9 cellular contexts compared by ENCODE assay signal in genomic region chr22:23142546-23143105, GRCh38. TPM values are rescaled to one million over a fixed set of nuclear protein-coding genes. Genes with fewer than 3 reads are reported as not detected.
A peak's percentile ranks its signal among the peaks of the same experiment; 100 is the strongest.
DNase-seq lines count a peak whose midpoint lies in the region; ATAC-seq and TF ChIP-seq lines count a peak whose summit lies in the region.
"Had no signal": no experiment of that assay in that cellular context is flagged by ENCODE, and none has a peak within 500 bp of the region (broad histone marks: within the 10 kb centered on the region; RNA-seq: fewer than 3 reads in every experiment).

No MANE protein-coding gene starts in this region.

- peak overlapping the region; percentile 28; the same call in 1 of the 2 replicates for H3K27ac ChIP-seq in ACC112 (ENCODE audit: low read depth, low read length)
- H3K27ac ChIP-seq in mammary epithelial cell (ENCODE audit: insufficient read depth, low read depth, low read length) = peak overlapping the region; percentile 79

- intact Hi-C loops in mammary epithelial cell (cut with micrococcal nuclease) = loop anchor here (5.0 kb wide), 1 partner anchor 70 kb away; the partner anchor contains the start of gene GNAZ

- H3K4me3 Mint-ChIP-seq in IgD-negative memory B cell (peak overlapping the region; percentile 68 to 95 (median 90)), naive B cell (peak overlapping the region; percentile 59 to 91 (median 82))

- H3K36me3 ChIP-seq in ACC112 (ENCODE audit: insufficient read depth, low read length) = no peaks in the 10 kb centered on the region
- no peaks in the 10 kb centered on the region for H3K36me3 ChIP-seq in mammary epithelial cell (ENCODE audit: insufficient read depth, low read length)

- H3K4me1 Mint-ChIP-seq in IgD-negative memory B cell (peaks cover 39 to 46% (median 43%) of the 10 kb centered on the region in 3 donors), naive B cell (peaks cover 35 to 79% (median 56%) of the 10 kb centered on the region in 3 donors)

- H3K9ac ChIP-seq in mammary epithelial cell (ENCODE audit: insufficient read depth, low read length) = no peak overlapping the region

- CTCF ChIA-PET in mammary epithelial cell (lab: Charles Lee; ENCODE audit: low non-redundant PET) = interaction anchor here (0.6 kb wide), 1 partner anchor 300 kb away, joined by 4 read pairs; no protein-coding TSS in a partner anchor

- no peak for TF ChIP-seq CTCF in mammary epithelial cell (conservative IDR thresholded peaks at IDR 0.05 in 1 of 2, IDR thresholded peaks at IDR 0.05 in 1 of 2; ENCODE audit: extremely low read depth in 1 of 2, insufficient read depth in 1 of 2, low read depth in 1 of 2, low read length in 2 of 2)

- H3K36me3 Mint-ChIP-seq in IgD-negative memory B cell = no peaks in the 10 kb centered on the region
- no peaks in the 10 kb centered on the region for H3K36me3 Mint-ChIP-seq in naive B cell

- DNase-seq in mammary epithelial cell = no peak
- DNase-seq in naive B cell = no peak
- no peak for DNase-seq in cerebellar cortex (ENCODE audit: low spot score)
- DNase-seq in KG1 (lab: John Stamatoyannopoulos, UW) = no peak
- no peak for DNase-seq in stimulated activated CD4-positive, alpha-beta T cell treated with anti-CD3 and anti-CD28 coated beads, Interleukin-4, amount 100 ng/mL, for 24 hours

- ATAC-seq in naive B cell (ENCODE audit: low read depth in 2 of 2) = no peak
- no peak for ATAC-seq in HG03442 (IDR thresholded peaks at IDR 0.05; ENCODE audit: unreplicated experiment)

- H3K4me2 ChIP-seq in mammary epithelial cell (ENCODE audit: insufficient read depth, low read depth, low read length) = peak overlapping the region; percentile 69

- peaks cover 30% of the 10 kb centered on the region for H3K4me1 ChIP-seq in ACC112 (ENCODE audit: control insufficient read depth, insufficient read depth, low read length, unreplicated experiment)
- H3K4me1 ChIP-seq in mammary epithelial cell (ENCODE audit: insufficient read depth, low read length) = peaks cover 32% of the 10 kb centered on the region

- no peaks in the 10 kb centered on the region for H4K20me1 ChIP-seq in mammary epithelial cell (ENCODE audit: insufficient read depth, low read length)

- in situ Hi-C loops in mammary epithelial cell (cut with MboI; ENCODE audit: low sequenced_read_pairs in 2 of 2) = loop anchor here in 1 of 2 donors (25.0 kb wide), 1 partner anchor 680 kb away; no protein-coding TSS in a partner anchor

- H3K27ac Mint-ChIP-seq in IgD-negative memory B cell = peak overlapping the region; percentile 97 to 98 (median 98)
- H3K27ac Mint-ChIP-seq in naive B cell = peak overlapping the region; percentile 94 to 99 (median 99)

- dilution Hi-C loops in mammary epithelial cell (cut with HindIII; ENCODE audit: low sequenced_read_pairs) = no loop called here

- H3K9me3 ChIP-seq in mammary epithelial cell (replicated peaks; ENCODE audit: insufficient read depth, low read length) = no peaks in the 10 kb centered on the region

- WGBS in mammary epithelial cell (ENCODE audit: low coverage, missing lambda C conversion rate) = 85% methylated on average over 5 of the region's 9 CpGs

- H2AFZ ChIP-seq in ACC112 (ENCODE audit: low read length, unreplicated experiment) (peak overlapping the region; percentile 62), mammary epithelial cell (ENCODE audit: low read depth, low read length) (peak overlapping the region; percentile 60)

- H3K4me3 ChIP-seq in ACC112 (ENCODE audit: low read depth, low read length) (peak overlapping the region; percentile 56), mammary epithelial cell (replicated peaks in 1 of 3; ENCODE audit: insufficient read depth in 1 of 3, low read depth in 2 of 3, low read length in 3 of 3) (no peak overlapping the region)

- no TSS peak for BruUV-seq in mammary epithelial cell (replicated peaks; lab: Mats Ljungman, UMichigan)

- H3K27me3 ChIP-seq in ACC112 (ENCODE audit: insufficient read depth, low read length) (no peaks in the 10 kb centered on the region), mammary epithelial cell (ENCODE audit: insufficient read depth, low read length) (no peaks in the 10 kb centered on the region)

- H3K9me3 Mint-ChIP-seq in IgD-negative memory B cell (peaks cover 0 to 1% (median 0%) of the 10 kb centered on the region in 3 donors), naive B cell (no peaks in the 10 kb centered on the region)

- H3K79me2 ChIP-seq in ACC112 (ENCODE audit: control insufficient read depth, insufficient read depth, low read length, unreplicated experiment) (no peaks in the 10 kb centered on the region), mammary epithelial cell (ENCODE audit: insufficient read depth, low read length) (peaks cover 4% of the 10 kb centered on the region)

- H3K27me3 Mint-ChIP-seq in IgD-negative memory B cell = no peaks in the 10 kb centered on the region
- peaks cover 0 to 3% (median 0%) of the 10 kb centered on the region in 3 donors for H3K27me3 Mint-ChIP-seq in naive B cell

RNA-seq across cellular contexts. Expression of gene RSPH14, which starts 0.8 kb away (rescaled TPM):
- polyA plus RNA-seq in IgD-negative memory B cell (0.39 TPM), mammary epithelial cell (not detected), naive B cell (ENCODE audit: low read depth in 6 of 6) (under 1 TPM in 2 of 6 donors, not detected in 4; 0.25 to 0.27 TPM)
- total RNA-seq in mammary epithelial cell = under 1 TPM in 1 of 2 donors, not detected in 1; 0.42 TPM
- polyA minus RNA-seq in mammary epithelial cell = not detected
- total RNA-seq: M059J had no signal

RNA-seq across cellular contexts. Expression of gene RAB36, which starts 2.7 kb away (rescaled TPM):
- 1.8 TPM for polyA plus RNA-seq in IgD-negative memory B cell
- total RNA-seq in mammary epithelial cell = 1 to 10 TPM; 8.6 to 8.7 TPM
- 7.6 TPM for polyA plus RNA-seq in mammary epithelial cell
- polyA minus RNA-seq in mammary epithelial cell = 20.8 TPM
- 1 to 10 TPM in 2 of 6 donors, under 1 TPM in 3, not detected in 1; 0.40 to 1.7 (median 0.80) TPM for polyA plus RNA-seq in naive B cell (ENCODE audit: low read depth in 6 of 6)

RNA-seq across cellular contexts. Expression of gene BCR, which starts 37.7 kb away (rescaled TPM):
- polyA plus RNA-seq in IgD-negative memory B cell (5.9 TPM), mammary epithelial cell (59.1 TPM), naive B cell (ENCODE audit: low read depth in 6 of 6) (10 to 100 TPM in 1 of 6 donors, 1 to 10 TPM in 4, not detected in 1; 2.6 to 12.1 (median 4.0) TPM)
- 10 to 100 TPM; 67.7 to 69.7 TPM for total RNA-seq in mammary epithelial cell
- 235 TPM for polyA minus RNA-seq in mammary epithelial cell
